ENCODE assay signal across 8 cellular contexts in genomic region chr19:2949939-2950285, GRCh38. TPM values are rescaled to one million over a fixed set of nuclear protein-coding genes. Genes with fewer than 3 reads are reported as not detected.
DNase-seq lines count a peak whose midpoint lies in the region; ATAC-seq and TF ChIP-seq lines count a peak whose summit lies in the region.

No MANE protein-coding gene starts in this region.

- no peak for TF ChIP-seq CTCF in SK-N-SH (IDR thresholded peaks at IDR 0.05)
- no peak for TF ChIP-seq CTCF in epithelial cell of proximal tubule (conservative IDR thresholded peaks at IDR 0.05; ENCODE audit: low read depth, low read length)
- no peak for TF ChIP-seq CTCF in natural killer cell (IDR thresholded peaks at IDR 0.05)

- peaks cover 0 to 7% of the 10 kb centered on the region in 2 experiments for H3K36me3 ChIP-seq in SK-N-SH (replicated peaks in 1 of 2; ENCODE audit: control insufficient read depth in 1 of 2, insufficient read depth in 2 of 2, low read length in 1 of 2)

- peaks cover 20% of the 10 kb centered on the region for H3F3A ChIP-seq in SK-N-SH (replicated peaks; ENCODE audit: insufficient read depth)

- H3K4me2 ChIP-seq in SK-N-SH = peak overlapping the region; percentile 98

- H3K4me1 Mint-ChIP-seq in natural killer cell = peaks cover 30 to 31% of the 10 kb centered on the region in 2 donors

- H4K20me1 ChIP-seq in SK-N-SH (ENCODE audit: insufficient read depth) = no peaks in the 10 kb centered on the region

- DNase-seq in ELR (ENCODE audit: low read depth) = peak; percentile 43
- DNase-seq in SK-N-SH = peak; percentile 72
- no peak for DNase-seq in epithelial cell of proximal tubule (ENCODE audit: low read depth)
- no peak for DNase-seq in natural killer cell

- H2AFZ ChIP-seq in SK-N-SH (ENCODE audit: low read depth) = peak overlapping the region; percentile 62; the same call in 1 of the 2 replicates

- peak overlapping the region; percentile 95 for H3K4me3 Mint-ChIP-seq in natural killer cell

- ATAC-seq in HG02759 (IDR thresholded peaks at IDR 0.05; ENCODE audit: unreplicated experiment) (peak; percentile 12), natural killer cell (no peak), HG03025 (IDR thresholded peaks at IDR 0.05; ENCODE audit: low FRiP score, unreplicated experiment) (no peak), GM21381 (IDR thresholded peaks at IDR 0.05; ENCODE audit: unreplicated experiment) (no peak), GM21723 (IDR thresholded peaks at IDR 0.05; ENCODE audit: unreplicated experiment) (no peak)

- CTCF ChIA-PET in SK-N-SH (lab: Yijun Ruan, JAX) = interaction anchor here (0.6 to 5.1 kb wide), 23 partner anchors 10 to 301 kb away, joined by 3 to 60 read pairs (median 6); partner anchors contain the start of gene ZNF554

- H3K4me1 ChIP-seq in SK-N-SH (ENCODE audit: control insufficient read depth in 1 of 2, insufficient read depth in 2 of 2, low read depth in 1 of 2, low read length in 1 of 2) = peaks cover 4 to 9% of the 10 kb centered on the region in 2 experiments; a peak in 2 of 4 replicates

- POLR2A ChIA-PET in SK-N-SH (lab: Yijun Ruan, JAX) = interaction anchor here (0.8 to 1.9 kb wide), 5 partner anchors 62 to 813 kb away, joined by 3 to 9 read pairs (median 6); partner anchors contain the start of genes MRPL54 and ZNF555

- peak overlapping the region; percentile 79 to 96 for H3K27ac ChIP-seq in SK-N-SH (ENCODE audit: low read depth in 2 of 2, low read length in 1 of 2)

- H3K27me3 Mint-ChIP-seq in natural killer cell (ENCODE audit: low read depth in 2 of 2) = no peaks in the 10 kb centered on the region

- TF ChIP-seq RAD21 in SK-N-SH (IDR thresholded peaks at IDR 0.05; ENCODE audit: low read length) = no peak

- H3K4me3 ChIP-seq in SK-N-SH (ENCODE audit: low read depth in 2 of 2, low read length in 1 of 2) = peak overlapping the region; percentile 73 to 90
- H3K4me3 ChIP-seq in epithelial cell of proximal tubule (ENCODE audit: low read depth, low read length) = peak overlapping the region; percentile 100

- peak overlapping the region; percentile 89 for H3K9ac ChIP-seq in SK-N-SH

- intact Hi-C loops in natural killer cell (cut with micrococcal nuclease) = loop anchor here (5.0 to 10.0 kb wide), 3 partner anchors 48 to 262 kb away; partner anchors contain the start of genes NCLN and ZNF57

- H3K36me3 Mint-ChIP-seq in natural killer cell = no peaks in the 10 kb centered on the region

- H3K9me3 ChIP-seq in SK-N-SH = no peaks in the 10 kb centered on the region

- H3K27ac Mint-ChIP-seq in natural killer cell = peak overlapping the region; percentile 97 to 99

- H3K79me2 ChIP-seq in SK-N-SH (ENCODE audit: insufficient read depth) = peaks cover 16% of the 10 kb centered on the region

- no peaks in the 10 kb centered on the region for H3K9me2 ChIP-seq in SK-N-SH

- WGBS in SK-N-SH (ENCODE audit: low lambda C conversion rate) = 3% methylated on average over 11 of the region's 11 CpGs

- TF ChIP-seq EP300 in SK-N-SH (IDR thresholded peaks at IDR 0.05; ENCODE audit: borderline replicate concordance in 1 of 2, low read depth in 1 of 2, low read length in 1 of 2) = peak in 1 of 2 experiments; percentile 47; a peak in 2 of 4 replicates

- no peaks in the 10 kb centered on the region for H3K9me3 Mint-ChIP-seq in natural killer cell

- no peaks in the 10 kb centered on the region for H3K27me3 ChIP-seq in SK-N-SH (ENCODE audit: insufficient read depth)

TF ChIP-seq in SK-N-SH, 30 proteins besides CTCF, POLR2A, EP300 and RAD21:
- TF ChIP-seq REST (IDR thresholded peaks at IDR 0.05; ENCODE audit: low read depth, low read length) (no peak), TEAD4 (IDR thresholded peaks at IDR 0.05; ENCODE audit: borderline replicate concordance, insufficient read depth) (no peak), GATA2 (CRISPR knock-in tag; IDR thresholded peaks at IDR 0.05) (peak; percentile 28; the same call in 1 of the 2 replicates), CHD2 (IDR thresholded peaks at IDR 0.05; ENCODE audit: low read length, partially characterized antibody) (no peak), SMC3 (IDR thresholded peaks at IDR 0.05; ENCODE audit: low read depth, low read length) (no peak), JUND (IDR thresholded peaks at IDR 0.05) (no peak), MXI1 (IDR thresholded peaks at IDR 0.05; ENCODE audit: low read depth, low read length) (no peak)

RNA-seq across cellular contexts. Expression of gene ZNF77, which starts 5.1 kb away (rescaled TPM):
- 4.4 and 6.6 TPM in 2 replicates for polyA plus RNA-seq in SK-N-SH (2012; rRNA removed)
- 4.8 and 5.0 TPM in 2 replicates for polyA plus RNA-seq in SK-N-SH (2012; cell fraction: cytosol; rRNA removed)
- polyA plus RNA-seq in SK-N-SH (2012; cell fraction: nucleus; rRNA removed) = 8.4 and 10.1 TPM in 2 replicates
- 1.6 and 2.6 TPM in 2 replicates for total RNA-seq in epithelial cell of proximal tubule
- 1 to 10 TPM; 6.0 to 9.2 (median 6.8) TPM for total RNA-seq in natural killer cell

RNA-seq across cellular contexts. Expression of gene TLE6, which starts 27.5 kb away (rescaled TPM):
- polyA plus RNA-seq in SK-N-SH (2012; rRNA removed) = 2.6 and 3.3 TPM in 2 replicates
- 0.95 and 1.2 TPM in 2 replicates for polyA plus RNA-seq in SK-N-SH (2012; cell fraction: cytosol; rRNA removed)
- 9.8 and 10.4 TPM in 2 replicates for polyA plus RNA-seq in SK-N-SH (2012; cell fraction: nucleus; rRNA removed)
- total RNA-seq in epithelial cell of proximal tubule (0.58 and 1.0 TPM in 2 replicates), natural killer cell (1 to 10 TPM in 1 of 3 donors, under 1 TPM in 1, not detected in 1; 0.49 to 2.2 TPM)

RNA-seq across cellular contexts. Expression of gene ZNF57, which starts 49.2 kb away (rescaled TPM):
- 2.1 and 3.2 TPM in 2 replicates for polyA plus RNA-seq in SK-N-SH (2012; rRNA removed)
- polyA plus RNA-seq in SK-N-SH (2012; cell fraction: cytosol; rRNA removed) = 2.2 and 2.7 TPM in 2 replicates
- polyA plus RNA-seq in SK-N-SH (2012; cell fraction: nucleus; rRNA removed) = 3.5 and 6.7 TPM in 2 replicates
- total RNA-seq in epithelial cell of proximal tubule (2.7 and 4.5 TPM in 2 replicates), natural killer cell (1 to 10 TPM; 4.4 to 7.5 (median 4.7) TPM)

Comparison
In these comparisons a context has a peak if more than half of its experiments do, and no peak if none do; other contexts are left out.
1. DNase-seq: peak in ELR (single experiment) and SK-N-SH (single experiment); none in epithelial cell of proximal tubule (single experiment) and natural killer cell (single experiment).